ENCODE assay signal across 2 cellular contexts in the genomic region with DNA sequence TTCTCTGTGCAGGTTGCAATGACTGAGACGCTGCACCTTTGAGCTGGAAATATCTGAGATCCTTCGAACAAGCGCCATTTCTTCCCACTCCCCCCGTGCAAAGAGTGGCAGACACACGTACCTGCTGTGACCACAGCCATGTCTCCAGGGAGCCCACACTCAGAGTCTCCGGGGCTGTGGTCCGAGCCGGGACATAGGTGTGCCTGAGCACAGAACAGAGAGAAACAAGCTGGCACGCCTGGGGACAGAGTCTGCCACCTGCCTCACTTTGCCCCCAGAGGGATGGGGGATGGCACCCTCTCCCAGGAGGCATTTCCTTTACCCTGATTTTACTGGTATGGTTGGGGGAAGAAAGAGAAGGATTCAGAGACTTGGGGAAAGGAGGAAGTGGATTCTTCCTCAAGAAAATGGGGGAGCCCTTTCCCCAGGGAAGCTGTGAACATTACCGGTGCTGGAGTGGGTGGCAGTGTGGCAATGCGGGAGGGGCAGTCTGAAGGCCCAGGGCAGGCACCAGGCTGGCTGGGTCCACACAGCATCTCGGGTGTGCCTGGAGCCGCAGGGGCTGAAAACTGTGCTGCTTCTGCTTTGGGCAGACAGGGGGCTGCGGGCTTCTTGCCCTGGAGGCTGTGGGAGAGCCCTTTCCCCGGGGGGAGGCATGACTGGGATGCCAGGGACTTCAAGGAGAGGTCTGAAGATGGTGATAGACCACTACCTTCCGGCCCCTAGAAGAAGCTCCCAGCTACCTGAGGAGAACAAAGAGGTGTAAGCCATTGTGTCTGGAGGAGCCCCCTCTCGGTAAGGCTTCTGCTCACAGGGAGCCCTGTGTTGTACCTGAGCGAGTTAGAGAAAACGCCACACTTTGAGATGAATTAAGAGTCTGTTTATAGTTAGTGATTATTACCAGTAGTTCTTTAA.
TF ChIP-seq lines count a peak whose summit lies in the region.

No MANE protein-coding gene starts in this region.

TF ChIP-seq in SK-N-SH, 30 proteins besides CTCF, POLR2A, EP300 and RAD21:
- TF ChIP-seq, protein P1, sequence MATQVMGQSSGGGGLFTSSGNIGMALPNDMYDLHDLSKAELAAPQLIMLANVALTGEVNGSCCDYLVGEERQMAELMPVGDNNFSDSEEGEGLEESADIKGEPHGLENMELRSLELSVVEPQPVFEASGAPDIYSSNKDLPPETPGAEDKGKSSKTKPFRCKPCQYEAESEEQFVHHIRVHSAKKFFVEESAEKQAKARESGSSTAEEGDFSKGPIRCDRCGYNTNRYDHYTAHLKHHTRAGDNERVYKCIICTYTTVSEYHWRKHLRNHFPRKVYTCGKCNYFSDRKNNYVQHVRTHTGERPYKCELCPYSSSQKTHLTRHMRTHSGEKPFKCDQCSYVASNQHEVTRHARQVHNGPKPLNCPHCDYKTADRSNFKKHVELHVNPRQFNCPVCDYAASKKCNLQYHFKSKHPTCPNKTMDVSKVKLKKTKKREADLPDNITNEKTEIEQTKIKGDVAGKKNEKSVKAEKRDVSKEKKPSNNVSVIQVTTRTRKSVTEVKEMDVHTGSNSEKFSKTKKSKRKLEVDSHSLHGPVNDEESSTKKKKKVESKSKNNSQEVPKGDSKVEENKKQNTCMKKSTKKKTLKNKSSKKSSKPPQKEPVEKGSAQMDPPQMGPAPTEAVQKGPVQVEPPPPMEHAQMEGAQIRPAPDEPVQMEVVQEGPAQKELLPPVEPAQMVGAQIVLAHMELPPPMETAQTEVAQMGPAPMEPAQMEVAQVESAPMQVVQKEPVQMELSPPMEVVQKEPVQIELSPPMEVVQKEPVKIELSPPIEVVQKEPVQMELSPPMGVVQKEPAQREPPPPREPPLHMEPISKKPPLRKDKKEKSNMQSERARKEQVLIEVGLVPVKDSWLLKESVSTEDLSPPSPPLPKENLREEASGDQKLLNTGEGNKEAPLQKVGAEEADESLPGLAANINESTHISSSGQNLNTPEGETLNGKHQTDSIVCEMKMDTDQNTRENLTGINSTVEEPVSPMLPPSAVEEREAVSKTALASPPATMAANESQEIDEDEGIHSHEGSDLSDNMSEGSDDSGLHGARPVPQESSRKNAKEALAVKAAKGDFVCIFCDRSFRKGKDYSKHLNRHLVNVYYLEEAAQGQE (IDR thresholded peaks at IDR 0.05; ENCODE audit: low read depth, low read length), result no peak
- TF ChIP-seq RXRA (IDR thresholded peaks at IDR 0.05; ENCODE audit: borderline replicate concordance, low read depth), result no peak
- no peak for TF ChIP-seq MEF2A (IDR thresholded peaks at IDR 0.05; ENCODE audit: borderline replicate concordance, low read depth)

TF ChIP-seq in SK-N-SH treated with all-trans-retinoic acid at 6 μM for 48 hours, 23 proteins besides CTCF, POLR2A, EP300 and RAD21:
- TF ChIP-seq BACH2 (CRISPR knock-in tag; IDR thresholded peaks at IDR 0.05; ENCODE audit: borderline replicate concordance), result no peak
- TF ChIP-seq SNAI2 (CRISPR knock-in tag; IDR thresholded peaks at IDR 0.05), result no peak
- TF ChIP-seq ZFP30 (CRISPR knock-in tag; IDR thresholded peaks at IDR 0.05), result no peak
- TF ChIP-seq ZFP3 (CRISPR knock-in tag; IDR thresholded peaks at IDR 0.05), result no peak
- TF ChIP-seq TOX (CRISPR knock-in tag; IDR thresholded peaks at IDR 0.05; ENCODE audit: borderline replicate concordance), result no peak
- TF ChIP-seq, protein P2, sequence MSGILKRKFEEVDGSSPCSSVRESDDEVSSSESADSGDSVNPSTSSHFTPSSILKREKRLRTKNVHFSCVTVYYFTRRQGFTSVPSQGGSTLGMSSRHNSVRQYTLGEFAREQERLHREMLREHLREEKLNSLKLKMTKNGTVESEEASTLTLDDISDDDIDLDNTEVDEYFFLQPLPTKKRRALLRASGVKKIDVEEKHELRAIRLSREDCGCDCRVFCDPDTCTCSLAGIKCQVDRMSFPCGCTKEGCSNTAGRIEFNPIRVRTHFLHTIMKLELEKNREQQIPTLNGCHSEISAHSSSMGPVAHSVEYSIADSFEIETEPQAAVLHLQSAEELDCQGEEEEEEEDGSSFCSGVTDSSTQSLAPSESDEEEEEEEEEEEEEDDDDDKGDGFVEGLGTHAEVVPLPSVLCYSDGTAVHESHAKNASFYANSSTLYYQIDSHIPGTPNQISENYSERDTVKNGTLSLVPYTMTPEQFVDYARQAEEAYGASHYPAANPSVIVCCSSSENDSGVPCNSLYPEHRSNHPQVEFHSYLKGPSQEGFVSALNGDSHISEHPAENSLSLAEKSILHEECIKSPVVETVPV (CRISPR knock-in tag; IDR thresholded peaks at IDR 0.05), result no peak
- TF ChIP-seq PPARA (CRISPR knock-in tag; IDR thresholded peaks at IDR 0.05; ENCODE audit: borderline replicate concordance), result no peak
- no peak for TF ChIP-seq ZNF8 (CRISPR knock-in tag; IDR thresholded peaks at IDR 0.05)
- TF ChIP-seq ARNTL (CRISPR knock-in tag; IDR thresholded peaks at IDR 0.05; ENCODE audit: borderline replicate concordance, low read depth), result no peak
- TF ChIP-seq, protein P3, sequence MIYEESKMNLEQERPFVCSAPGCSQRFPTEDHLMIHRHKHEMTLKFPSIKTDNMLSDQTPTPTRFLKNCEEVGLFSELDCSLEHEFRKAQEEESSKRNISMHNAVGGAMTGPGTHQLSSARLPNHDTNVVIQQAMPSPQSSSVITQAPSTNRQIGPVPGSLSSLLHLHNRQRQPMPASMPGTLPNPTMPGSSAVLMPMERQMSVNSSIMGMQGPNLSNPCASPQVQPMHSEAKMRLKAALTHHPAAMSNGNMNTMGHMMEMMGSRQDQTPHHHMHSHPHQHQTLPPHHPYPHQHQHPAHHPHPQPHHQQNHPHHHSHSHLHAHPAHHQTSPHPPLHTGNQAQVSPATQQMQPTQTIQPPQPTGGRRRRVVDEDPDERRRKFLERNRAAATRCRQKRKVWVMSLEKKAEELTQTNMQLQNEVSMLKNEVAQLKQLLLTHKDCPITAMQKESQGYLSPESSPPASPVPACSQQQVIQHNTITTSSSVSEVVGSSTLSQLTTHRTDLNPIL (CRISPR knock-in tag; IDR thresholded peaks at IDR 0.05; ENCODE audit: low read depth), result no peak
- TF ChIP-seq ZC3H10 (CRISPR knock-in tag; IDR thresholded peaks at IDR 0.05), result no peak
- TF ChIP-seq, protein P4, sequence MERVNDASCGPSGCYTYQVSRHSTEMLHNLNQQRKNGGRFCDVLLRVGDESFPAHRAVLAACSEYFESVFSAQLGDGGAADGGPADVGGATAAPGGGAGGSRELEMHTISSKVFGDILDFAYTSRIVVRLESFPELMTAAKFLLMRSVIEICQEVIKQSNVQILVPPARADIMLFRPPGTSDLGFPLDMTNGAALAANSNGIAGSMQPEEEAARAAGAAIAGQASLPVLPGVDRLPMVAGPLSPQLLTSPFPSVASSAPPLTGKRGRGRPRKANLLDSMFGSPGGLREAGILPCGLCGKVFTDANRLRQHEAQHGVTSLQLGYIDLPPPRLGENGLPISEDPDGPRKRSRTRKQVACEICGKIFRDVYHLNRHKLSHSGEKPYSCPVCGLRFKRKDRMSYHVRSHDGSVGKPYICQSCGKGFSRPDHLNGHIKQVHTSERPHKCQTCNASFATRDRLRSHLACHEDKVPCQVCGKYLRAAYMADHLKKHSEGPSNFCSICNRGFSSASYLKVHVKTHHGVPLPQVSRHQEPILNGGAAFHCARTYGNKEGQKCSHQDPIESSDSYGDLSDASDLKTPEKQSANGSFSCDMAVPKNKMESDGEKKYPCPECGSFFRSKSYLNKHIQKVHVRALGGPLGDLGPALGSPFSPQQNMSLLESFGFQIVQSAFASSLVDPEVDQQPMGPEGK (CRISPR knock-in tag; IDR thresholded peaks at IDR 0.05; ENCODE audit: borderline replicate concordance), result no peak
- TF ChIP-seq OSR1 (CRISPR knock-in tag; IDR thresholded peaks at IDR 0.05), result no peak
- TF ChIP-seq, protein P5, sequence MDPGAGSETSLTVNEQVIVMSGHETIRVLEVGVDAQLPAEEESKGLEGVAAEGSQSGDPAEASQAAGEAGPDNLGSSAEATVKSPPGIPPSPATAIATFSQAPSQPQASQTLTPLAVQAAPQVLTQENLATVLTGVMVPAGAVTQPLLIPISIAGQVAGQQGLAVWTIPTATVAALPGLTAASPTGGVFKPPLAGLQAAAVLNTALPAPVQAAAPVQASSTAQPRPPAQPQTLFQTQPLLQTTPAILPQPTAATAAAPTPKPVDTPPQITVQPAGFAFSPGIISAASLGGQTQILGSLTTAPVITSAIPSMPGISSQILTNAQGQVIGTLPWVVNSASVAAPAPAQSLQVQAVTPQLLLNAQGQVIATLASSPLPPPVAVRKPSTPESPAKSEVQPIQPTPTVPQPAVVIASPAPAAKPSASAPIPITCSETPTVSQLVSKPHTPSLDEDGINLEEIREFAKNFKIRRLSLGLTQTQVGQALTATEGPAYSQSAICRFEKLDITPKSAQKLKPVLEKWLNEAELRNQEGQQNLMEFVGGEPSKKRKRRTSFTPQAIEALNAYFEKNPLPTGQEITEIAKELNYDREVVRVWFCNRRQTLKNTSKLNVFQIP (CRISPR knock-in tag; IDR thresholded peaks at IDR 0.05; ENCODE audit: borderline replicate concordance, low read depth), result no peak
